7 cellular contexts compared by ENCODE assay signal in the genomic region with DNA sequence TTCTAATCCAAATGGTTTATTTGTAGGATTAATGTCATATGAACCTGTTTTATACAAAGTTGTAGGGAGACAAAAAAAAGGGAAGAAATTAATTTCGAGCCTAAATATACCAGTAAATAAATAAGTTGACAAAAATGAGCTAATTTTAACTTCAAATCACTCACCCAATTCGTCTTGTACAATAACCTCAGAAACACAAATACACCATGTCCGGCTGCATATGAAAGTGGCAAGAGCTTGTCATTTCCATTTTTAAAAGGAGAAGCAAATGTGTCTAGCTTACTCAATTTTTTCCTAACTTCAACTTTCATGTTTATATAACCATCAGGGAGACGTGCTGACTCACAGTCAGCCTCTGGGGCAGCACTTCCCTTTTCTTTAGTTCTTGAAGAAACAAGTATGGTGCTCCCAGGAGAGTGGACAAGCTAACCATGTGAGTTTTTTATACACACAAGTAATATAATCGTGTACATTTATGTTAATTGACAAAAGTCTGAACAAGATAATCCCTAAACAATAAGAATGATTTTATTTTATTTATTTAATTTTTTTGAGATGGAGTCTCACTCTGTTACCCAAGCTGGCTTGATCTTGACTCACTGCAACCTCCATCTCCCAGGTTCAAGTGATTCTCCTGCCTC. TPM values are rescaled to one million over a fixed set of nuclear protein-coding genes. Genes with fewer than 3 reads are reported as not detected.
DNase-seq lines count a peak whose midpoint lies in the region; ATAC-seq and TF ChIP-seq lines count a peak whose summit lies in the region.

No MANE protein-coding gene starts in this region.

- no peak for TF ChIP-seq POLR2A in NB4 (IDR thresholded peaks at IDR 0.05; ENCODE audit: extremely low read depth, insufficient read length)

- peak overlapping the region; percentile 42 for H3K4me3 Mint-ChIP-seq in HFFc6

- H3K4me3 ChIP-seq in NB4 (ENCODE audit: low read depth, low read length) (peak overlapping the region; percentile 37), mucosa of rectum (ENCODE audit: low read length in 2 of 2) (no peak overlapping the region)

- DNase-seq in HFFc6 (peak; percentile 68), NB4 (ENCODE audit: low read depth) (peak; percentile 97), caudate nucleus (lab: John Stamatoyannopoulos, UW) (peak in 10 of 61 donors; percentile 3 to 44 (median 12)), T-helper 9 cell (no peak), iPS-NIHi7 (ENCODE audit: extremely low spot score) (no peak)

- no peaks in the 10 kb centered on the region for H3K27me3 ChIP-seq in mucosa of rectum (ENCODE audit: control insufficient read depth in 2 of 2, insufficient read depth in 2 of 2, low read length in 2 of 2)

- H3K27me3 Mint-ChIP-seq in HFFc6 (ENCODE audit: insufficient read depth) = no peaks in the 10 kb centered on the region; the same call in 1 of the 2 replicates

- H3K9me3 ChIP-seq in mucosa of rectum (ENCODE audit: control insufficient read depth in 2 of 2, low read length in 2 of 2) = no peaks in the 10 kb centered on the region

- no peaks in the 10 kb centered on the region; the same call in 1 of the 2 replicates for H3K9me3 Mint-ChIP-seq in HFFc6

- H3K4me1 Mint-ChIP-seq in HFFc6 (ENCODE audit: low read depth) = peaks cover 28% of the 10 kb centered on the region

- peak overlapping the region; percentile 73 for H3K27ac Mint-ChIP-seq in HFFc6

- TF ChIP-seq CTCF in HFFc6 (IDR thresholded peaks at IDR 0.05) (no peak), NB4 (IDR thresholded peaks at IDR 0.05; ENCODE audit: low read depth, low read length) (no peak)

- no peak overlapping the region for H3K9ac ChIP-seq in mucosa of rectum (ENCODE audit: low read depth in 1 of 2, low read length in 2 of 2)

- H3K4me1 ChIP-seq in mucosa of rectum (ENCODE audit: control insufficient read depth in 2 of 2, insufficient read depth in 2 of 2, low read length in 2 of 2) = peaks cover 4 to 8% of the 10 kb centered on the region in 2 donors

- H3K36me3 Mint-ChIP-seq in HFFc6 (ENCODE audit: low read depth) = peaks cover 4% of the 10 kb centered on the region; the same call in 1 of the 2 replicates

- ATAC-seq in GM18511 (IDR thresholded peaks at IDR 0.05; ENCODE audit: unreplicated experiment) = peak; percentile 92

- peak overlapping the region; percentile 14 for H3K27ac ChIP-seq in caudate nucleus (ENCODE audit: low read depth, low read length)
- peak overlapping the region; percentile 21 to 65 for H3K27ac ChIP-seq in mucosa of rectum (ENCODE audit: low read depth in 2 of 2, low read length in 2 of 2)

- no peaks in the 10 kb centered on the region for H3K36me3 ChIP-seq in mucosa of rectum (ENCODE audit: control insufficient read depth in 2 of 2, insufficient read depth in 2 of 2, low read length in 2 of 2)

RNA-seq across cellular contexts. Expression of a gene that starts 55.5 kb away (rescaled TPM):
- 100 to 1,000 TPM in 4 of 6 experiments, 10 to 100 TPM in 2; 75.4 to 117 (median 104) TPM for total RNA-seq in HFFc6 (2021; fragmentation: NEBNext Ultra II Directional; extraction: Animal tissue kit (Norgen Biotek cat#: 25700))

Comparison
In these comparisons a context has a peak if more than half of its experiments do, and no peak if none do; other contexts are left out.
1. DNase-seq: peak in HFFc6 (single experiment) and NB4 (single experiment); none in T-helper 9 cell (single experiment) and iPS-NIHi7 (single experiment).